2 cellular contexts compared by ENCODE assay signal in the genomic region with DNA sequence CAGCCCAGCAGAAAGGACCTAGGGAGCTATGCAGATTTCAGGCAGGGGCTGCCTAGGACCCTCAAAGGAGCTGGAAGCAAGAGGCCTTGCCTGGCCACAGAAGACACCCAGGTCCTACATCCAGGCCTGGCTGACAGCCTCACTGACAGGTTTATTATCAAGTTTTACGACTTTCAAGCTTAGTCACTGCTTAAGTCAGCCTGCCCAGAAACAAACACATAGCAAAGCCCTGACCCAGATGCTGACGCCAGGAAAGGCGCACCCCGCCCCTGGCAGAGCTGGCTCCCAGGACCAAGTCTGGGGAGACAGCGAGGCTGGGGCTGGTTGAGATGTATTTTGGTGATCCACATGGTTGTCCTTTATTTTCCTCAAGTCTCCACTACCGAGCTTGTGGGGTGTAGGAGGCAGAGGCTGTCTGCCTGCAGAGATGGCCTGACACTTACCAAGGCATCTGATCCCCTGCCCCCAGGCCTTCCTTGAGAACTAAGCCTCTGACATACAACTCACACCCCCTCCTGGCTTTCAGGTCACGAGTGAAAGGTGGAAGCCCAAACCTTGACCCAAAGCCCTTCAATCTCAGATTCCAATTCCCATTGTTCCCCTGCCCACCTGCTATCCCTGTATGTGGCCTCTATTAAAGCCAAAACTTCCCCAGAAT.
TF ChIP-seq lines count a peak whose summit lies in the region.

No MANE protein-coding gene starts in this region.

TF ChIP-seq in A549, 52 proteins besides CTCF, POLR2A, EP300 and RAD21 (continues in another document):
- TF ChIP-seq, protein P1, sequence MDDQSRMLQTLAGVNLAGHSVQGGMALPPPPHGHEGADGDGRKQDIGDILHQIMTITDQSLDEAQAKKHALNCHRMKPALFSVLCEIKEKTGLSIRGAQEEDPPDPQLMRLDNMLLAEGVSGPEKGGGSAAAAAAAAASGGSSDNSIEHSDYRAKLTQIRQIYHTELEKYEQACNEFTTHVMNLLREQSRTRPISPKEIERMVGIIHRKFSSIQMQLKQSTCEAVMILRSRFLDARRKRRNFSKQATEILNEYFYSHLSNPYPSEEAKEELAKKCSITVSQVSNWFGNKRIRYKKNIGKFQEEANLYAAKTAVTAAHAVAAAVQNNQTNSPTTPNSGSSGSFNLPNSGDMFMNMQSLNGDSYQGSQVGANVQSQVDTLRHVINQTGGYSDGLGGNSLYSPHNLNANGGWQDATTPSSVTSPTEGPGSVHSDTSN (IDR thresholded peaks at IDR 0.05): peak; percentile 74
- TF ChIP-seq NR3C1 (IDR thresholded peaks at IDR 0.05) (no peak), NPAS2 (CRISPR knock-in tag; IDR thresholded peaks at IDR 0.05; ENCODE audit: borderline replicate concordance) (no peak), KDM1A (IDR thresholded peaks at IDR 0.05; ENCODE audit: low read depth) (no peak), HDAC2 (IDR thresholded peaks at IDR 0.05) (no peak), ZC3H11A (IDR thresholded peaks at IDR 0.05) (no peak), BHLHE40 (IDR thresholded peaks at IDR 0.05; ENCODE audit: low read depth, low read length) (no peak), RNF2 (IDR thresholded peaks at IDR 0.05; ENCODE audit: borderline replicate concordance, low read depth) (no peak), MYC (IDR thresholded peaks at IDR 0.05; ENCODE audit: borderline replicate concordance, low read length) (no peak), MAFK (IDR thresholded peaks at IDR 0.05; ENCODE audit: partially characterized antibody) (peak; percentile 40), HOXB5 (CRISPR knock-in tag; IDR thresholded peaks at IDR 0.05) (no peak), SMC3 (IDR thresholded peaks at IDR 0.05) (no peak), EHMT2 (IDR thresholded peaks at IDR 0.05; ENCODE audit: low read depth) (no peak), RARB (CRISPR knock-in tag; IDR thresholded peaks at IDR 0.05) (no peak), CEBPB (IDR thresholded peaks at IDR 0.05) (no peak), SREBF2 (IDR thresholded peaks at IDR 0.05) (no peak), JUNB (IDR thresholded peaks at IDR 0.05) (peak; percentile 35; the same call in 1 of the 2 replicates), TP53 (CRISPR knock-in tag; IDR thresholded peaks at IDR 0.05) (no peak), MAZ (IDR thresholded peaks at IDR 0.05; ENCODE audit: borderline replicate concordance, low read depth, low read length) (no peak), NFE2L2 (conservative IDR thresholded peaks at IDR 0.05; ENCODE audit: low read length) (no peak), KDM5A (IDR thresholded peaks at IDR 0.05) (no peak), GATA3 (IDR thresholded peaks at IDR 0.05; ENCODE audit: borderline replicate concordance) (peak; percentile 64; the same call in 1 of the 2 replicates), EHF (CRISPR knock-in tag; IDR thresholded peaks at IDR 0.05) (no peak), ESRRA (IDR thresholded peaks at IDR 0.05; ENCODE audit: borderline replicate concordance, low read length) (no peak), HOXA7 (CRISPR knock-in tag; IDR thresholded peaks at IDR 0.05) (no peak), CBX2 (IDR thresholded peaks at IDR 0.05; ENCODE audit: borderline replicate concordance, low read depth) (no peak)
- TF ChIP-seq, protein P2, sequence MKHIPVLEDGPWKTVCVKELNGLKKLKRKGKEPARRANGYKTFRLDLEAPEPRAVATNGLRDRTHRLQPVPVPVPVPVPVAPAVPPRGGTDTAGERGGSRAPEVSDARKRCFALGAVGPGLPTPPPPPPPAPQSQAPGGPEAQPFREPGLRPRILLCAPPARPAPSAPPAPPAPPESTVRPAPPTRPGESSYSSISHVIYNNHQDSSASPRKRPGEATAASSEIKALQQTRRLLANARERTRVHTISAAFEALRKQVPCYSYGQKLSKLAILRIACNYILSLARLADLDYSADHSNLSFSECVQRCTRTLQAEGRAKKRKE (CRISPR knock-in tag; IDR thresholded peaks at IDR 0.05; ENCODE audit: low read depth): no peak
- TF ChIP-seq, protein P3, sequence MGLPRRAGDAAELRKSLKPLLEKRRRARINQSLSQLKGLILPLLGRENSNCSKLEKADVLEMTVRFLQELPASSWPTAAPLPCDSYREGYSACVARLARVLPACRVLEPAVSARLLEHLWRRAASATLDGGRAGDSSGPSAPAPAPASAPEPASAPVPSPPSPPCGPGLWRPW (IDR thresholded peaks at IDR 0.05): no peak
- TF ChIP-seq, protein P4, sequence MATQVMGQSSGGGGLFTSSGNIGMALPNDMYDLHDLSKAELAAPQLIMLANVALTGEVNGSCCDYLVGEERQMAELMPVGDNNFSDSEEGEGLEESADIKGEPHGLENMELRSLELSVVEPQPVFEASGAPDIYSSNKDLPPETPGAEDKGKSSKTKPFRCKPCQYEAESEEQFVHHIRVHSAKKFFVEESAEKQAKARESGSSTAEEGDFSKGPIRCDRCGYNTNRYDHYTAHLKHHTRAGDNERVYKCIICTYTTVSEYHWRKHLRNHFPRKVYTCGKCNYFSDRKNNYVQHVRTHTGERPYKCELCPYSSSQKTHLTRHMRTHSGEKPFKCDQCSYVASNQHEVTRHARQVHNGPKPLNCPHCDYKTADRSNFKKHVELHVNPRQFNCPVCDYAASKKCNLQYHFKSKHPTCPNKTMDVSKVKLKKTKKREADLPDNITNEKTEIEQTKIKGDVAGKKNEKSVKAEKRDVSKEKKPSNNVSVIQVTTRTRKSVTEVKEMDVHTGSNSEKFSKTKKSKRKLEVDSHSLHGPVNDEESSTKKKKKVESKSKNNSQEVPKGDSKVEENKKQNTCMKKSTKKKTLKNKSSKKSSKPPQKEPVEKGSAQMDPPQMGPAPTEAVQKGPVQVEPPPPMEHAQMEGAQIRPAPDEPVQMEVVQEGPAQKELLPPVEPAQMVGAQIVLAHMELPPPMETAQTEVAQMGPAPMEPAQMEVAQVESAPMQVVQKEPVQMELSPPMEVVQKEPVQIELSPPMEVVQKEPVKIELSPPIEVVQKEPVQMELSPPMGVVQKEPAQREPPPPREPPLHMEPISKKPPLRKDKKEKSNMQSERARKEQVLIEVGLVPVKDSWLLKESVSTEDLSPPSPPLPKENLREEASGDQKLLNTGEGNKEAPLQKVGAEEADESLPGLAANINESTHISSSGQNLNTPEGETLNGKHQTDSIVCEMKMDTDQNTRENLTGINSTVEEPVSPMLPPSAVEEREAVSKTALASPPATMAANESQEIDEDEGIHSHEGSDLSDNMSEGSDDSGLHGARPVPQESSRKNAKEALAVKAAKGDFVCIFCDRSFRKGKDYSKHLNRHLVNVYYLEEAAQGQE (IDR thresholded peaks at IDR 0.05): no peak
- TF ChIP-seq, protein P5, sequence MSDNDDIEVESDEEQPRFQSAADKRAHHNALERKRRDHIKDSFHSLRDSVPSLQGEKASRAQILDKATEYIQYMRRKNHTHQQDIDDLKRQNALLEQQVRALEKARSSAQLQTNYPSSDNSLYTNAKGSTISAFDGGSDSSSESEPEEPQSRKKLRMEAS (IDR thresholded peaks at IDR 0.05): no peak
- TF ChIP-seq, protein P6, sequence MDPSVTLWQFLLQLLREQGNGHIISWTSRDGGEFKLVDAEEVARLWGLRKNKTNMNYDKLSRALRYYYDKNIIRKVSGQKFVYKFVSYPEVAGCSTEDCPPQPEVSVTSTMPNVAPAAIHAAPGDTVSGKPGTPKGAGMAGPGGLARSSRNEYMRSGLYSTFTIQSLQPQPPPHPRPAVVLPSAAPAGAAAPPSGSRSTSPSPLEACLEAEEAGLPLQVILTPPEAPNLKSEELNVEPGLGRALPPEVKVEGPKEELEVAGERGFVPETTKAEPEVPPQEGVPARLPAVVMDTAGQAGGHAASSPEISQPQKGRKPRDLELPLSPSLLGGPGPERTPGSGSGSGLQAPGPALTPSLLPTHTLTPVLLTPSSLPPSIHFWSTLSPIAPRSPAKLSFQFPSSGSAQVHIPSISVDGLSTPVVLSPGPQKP (IDR thresholded peaks at IDR 0.05; ENCODE audit: low read depth, low read length): no peak

TF ChIP-seq in K562, 482 proteins besides CTCF, POLR2A, EP300 and RAD21 (continues in another document):
- TF ChIP-seq KLF10 (CRISPR knock-in tag; IDR thresholded peaks at IDR 0.05): no peak
- TF ChIP-seq RHOXF2B (CRISPR knock-in tag; conservative IDR thresholded peaks at IDR 0.05): no peak
- no peak for TF ChIP-seq NR2C2 (CRISPR knock-in tag; IDR thresholded peaks at IDR 0.05)
- TF ChIP-seq NR2C2 (tag; IDR thresholded peaks at IDR 0.05): no peak
- TF ChIP-seq MAFG (tag; conservative IDR thresholded peaks at IDR 0.05): peak; percentile 17; the same call in 1 of the 2 replicates
- TF ChIP-seq, protein P7, sequence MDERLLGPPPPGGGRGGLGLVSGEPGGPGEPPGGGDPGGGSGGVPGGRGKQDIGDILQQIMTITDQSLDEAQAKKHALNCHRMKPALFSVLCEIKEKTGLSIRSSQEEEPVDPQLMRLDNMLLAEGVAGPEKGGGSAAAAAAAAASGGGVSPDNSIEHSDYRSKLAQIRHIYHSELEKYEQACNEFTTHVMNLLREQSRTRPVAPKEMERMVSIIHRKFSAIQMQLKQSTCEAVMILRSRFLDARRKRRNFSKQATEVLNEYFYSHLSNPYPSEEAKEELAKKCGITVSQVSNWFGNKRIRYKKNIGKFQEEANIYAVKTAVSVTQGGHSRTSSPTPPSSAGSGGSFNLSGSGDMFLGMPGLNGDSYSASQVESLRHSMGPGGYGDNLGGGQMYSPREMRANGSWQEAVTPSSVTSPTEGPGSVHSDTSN (CRISPR knock-in tag; IDR thresholded peaks at IDR 0.05; ENCODE audit: low read depth): no peak
- TF ChIP-seq, protein P7 (tag; conservative IDR thresholded peaks at IDR 0.05; ENCODE audit: low read depth): peak; percentile 95
- no peak for TF ChIP-seq ZFP30 (CRISPR knock-in tag; IDR thresholded peaks at IDR 0.05; ENCODE audit: borderline replicate concordance)
- no peak for TF ChIP-seq RFX1 (IDR thresholded peaks at IDR 0.05)
- TF ChIP-seq, protein P8, sequence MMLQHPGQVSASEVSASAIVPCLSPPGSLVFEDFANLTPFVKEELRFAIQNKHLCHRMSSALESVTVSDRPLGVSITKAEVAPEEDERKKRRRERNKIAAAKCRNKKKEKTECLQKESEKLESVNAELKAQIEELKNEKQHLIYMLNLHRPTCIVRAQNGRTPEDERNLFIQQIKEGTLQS (IDR thresholded peaks at IDR 0.05): 0 out of 2 replicates have a peak, but pooled peaks have one; percentile 14
- TF ChIP-seq, protein P8 (CRISPR knock-in tag; conservative IDR thresholded peaks at IDR 0.05): no peak
- TF ChIP-seq, protein P9, sequence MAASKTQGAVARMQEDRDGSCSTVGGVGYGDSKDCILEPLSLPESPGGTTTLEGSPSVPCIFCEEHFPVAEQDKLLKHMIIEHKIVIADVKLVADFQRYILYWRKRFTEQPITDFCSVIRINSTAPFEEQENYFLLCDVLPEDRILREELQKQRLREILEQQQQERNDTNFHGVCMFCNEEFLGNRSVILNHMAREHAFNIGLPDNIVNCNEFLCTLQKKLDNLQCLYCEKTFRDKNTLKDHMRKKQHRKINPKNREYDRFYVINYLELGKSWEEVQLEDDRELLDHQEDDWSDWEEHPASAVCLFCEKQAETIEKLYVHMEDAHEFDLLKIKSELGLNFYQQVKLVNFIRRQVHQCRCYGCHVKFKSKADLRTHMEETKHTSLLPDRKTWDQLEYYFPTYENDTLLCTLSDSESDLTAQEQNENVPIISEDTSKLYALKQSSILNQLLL (CRISPR knock-in tag; IDR thresholded peaks at IDR 0.05; ENCODE audit: borderline replicate concordance): no peak
- TF ChIP-seq NFIC (IDR thresholded peaks at IDR 0.05): no peak
- TF ChIP-seq, protein P10, sequence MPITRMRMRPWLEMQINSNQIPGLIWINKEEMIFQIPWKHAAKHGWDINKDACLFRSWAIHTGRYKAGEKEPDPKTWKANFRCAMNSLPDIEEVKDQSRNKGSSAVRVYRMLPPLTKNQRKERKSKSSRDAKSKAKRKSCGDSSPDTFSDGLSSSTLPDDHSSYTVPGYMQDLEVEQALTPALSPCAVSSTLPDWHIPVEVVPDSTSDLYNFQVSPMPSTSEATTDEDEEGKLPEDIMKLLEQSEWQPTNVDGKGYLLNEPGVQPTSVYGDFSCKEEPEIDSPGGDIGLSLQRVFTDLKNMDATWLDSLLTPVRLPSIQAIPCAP (CRISPR knock-in tag; IDR thresholded peaks at IDR 0.05; ENCODE audit: borderline replicate concordance): no peak
- no peak for TF ChIP-seq MAFF (IDR thresholded peaks at IDR 0.05; ENCODE audit: low read length)
- TF ChIP-seq, protein P11, sequence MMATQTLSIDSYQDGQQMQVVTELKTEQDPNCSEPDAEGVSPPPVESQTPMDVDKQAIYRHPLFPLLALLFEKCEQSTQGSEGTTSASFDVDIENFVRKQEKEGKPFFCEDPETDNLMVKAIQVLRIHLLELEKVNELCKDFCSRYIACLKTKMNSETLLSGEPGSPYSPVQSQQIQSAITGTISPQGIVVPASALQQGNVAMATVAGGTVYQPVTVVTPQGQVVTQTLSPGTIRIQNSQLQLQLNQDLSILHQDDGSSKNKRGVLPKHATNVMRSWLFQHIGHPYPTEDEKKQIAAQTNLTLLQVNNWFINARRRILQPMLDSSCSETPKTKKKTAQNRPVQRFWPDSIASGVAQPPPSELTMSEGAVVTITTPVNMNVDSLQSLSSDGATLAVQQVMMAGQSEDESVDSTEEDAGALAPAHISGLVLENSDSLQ (IDR thresholded peaks at IDR 0.05): peak; percentile 72
- TF ChIP-seq CTBP1 (IDR thresholded peaks at IDR 0.05; ENCODE audit: borderline replicate concordance): no peak
- no peak for TF ChIP-seq MTA1 (IDR thresholded peaks at IDR 0.05; ENCODE audit: borderline replicate concordance)
- no peak for TF ChIP-seq TEAD4 (IDR thresholded peaks at IDR 0.05; ENCODE audit: low read length)
- TF ChIP-seq TEAD4 (CRISPR knock-in tag; IDR thresholded peaks at IDR 0.05; ENCODE audit: borderline replicate concordance): no peak
- TF ChIP-seq ARHGAP35 (IDR thresholded peaks at IDR 0.05; ENCODE audit: partially characterized antibody): no peak
- TF ChIP-seq, protein P6 (CRISPR knock-in tag; IDR thresholded peaks at IDR 0.05): no peak
- TF ChIP-seq ZNF232 (CRISPR knock-in tag; IDR thresholded peaks at IDR 0.05): no peak
- TF ChIP-seq MEIS2 (IDR thresholded peaks at IDR 0.05; ENCODE audit: partially characterized antibody): peak; percentile 94
